In genomic region chrX:47936224-47936939, GRCh38 we compare ENCODE assay signal across 9 cellular contexts.
DNase-seq lines count a peak whose midpoint lies in the region; ATAC-seq and TF ChIP-seq lines count a peak whose summit lies in the region.
"Had no signal": no experiment of that assay in that cellular context is flagged by ENCODE, and none has a peak within 500 bp of the region (broad histone marks: within the 10 kb centered on the region; RNA-seq: fewer than 3 reads in every experiment).

No MANE protein-coding gene starts in this region.

- H3K27me3 ChIP-seq in GM06990 (replicated peaks; ENCODE audit: control insufficient read depth, insufficient read depth, low read length) = no peaks in the 10 kb centered on the region

- peaks cover 2% of the 10 kb centered on the region for H3K27me3 Mint-ChIP-seq in IgD-negative memory B cell
- no peaks in the 10 kb centered on the region for H3K27me3 Mint-ChIP-seq in activated T-helper 2 cell treated with anti-CD3 and anti-CD28 coated beads, Interferon-gamma antibody, Interleukin-2, Interleukin-4, amounts not matched to agents 10 μg/mL and 5 μg/mL and 100 μg/mL, durations not matched to agents 14 hours and 24 hours and 36 hours (ENCODE audit: low read depth)
- no peaks in the 10 kb centered on the region for H3K27me3 Mint-ChIP-seq in natural killer cell (ENCODE audit: low read depth in 2 of 2)

- ATAC-seq in natural killer cell = peak in 2 of 3 donors; percentile 39 to 54
- no peak for ATAC-seq in GM18873 (IDR thresholded peaks at IDR 0.05; ENCODE audit: low FRiP score, unreplicated experiment)
- no peak for ATAC-seq in GM21528 (IDR thresholded peaks at IDR 0.05; ENCODE audit: low FRiP score, unreplicated experiment)
- no peak for ATAC-seq in HG03095 (IDR thresholded peaks at IDR 0.05; ENCODE audit: unreplicated experiment)

- H3K27ac Mint-ChIP-seq in IgD-negative memory B cell (no peak overlapping the region), natural killer cell (peak overlapping the region in 1 of 2 donors; percentile 69)
- peak overlapping the region; percentile 42 for H3K27ac Mint-ChIP-seq in activated T-helper 2 cell treated with anti-CD3 and anti-CD28 coated beads, Interferon-gamma antibody, Interleukin-2, Interleukin-4, amounts not matched to agents 10 μg/mL and 5 μg/mL and 100 μg/mL, durations not matched to agents 14 hours and 24 hours and 36 hours

- H3K9me3 Mint-ChIP-seq in IgD-negative memory B cell = no peaks in the 10 kb centered on the region
- H3K9me3 Mint-ChIP-seq in activated T-helper 2 cell treated with anti-CD3 and anti-CD28 coated beads, Interferon-gamma antibody, Interleukin-2, Interleukin-4, amounts not matched to agents 10 μg/mL and 5 μg/mL and 100 μg/mL, durations not matched to agents 14 hours and 24 hours and 36 hours = peaks cover 7% of the 10 kb centered on the region
- H3K9me3 Mint-ChIP-seq in natural killer cell = no peaks in the 10 kb centered on the region

- H3K4me1 Mint-ChIP-seq in IgD-negative memory B cell (peaks cover 3 to 10% (median 8%) of the 10 kb centered on the region in 3 donors), natural killer cell (peaks cover 4 to 11% of the 10 kb centered on the region in 2 donors)
- H3K4me1 Mint-ChIP-seq in activated T-helper 2 cell treated with anti-CD3 and anti-CD28 coated beads, Interferon-gamma antibody, Interleukin-2, Interleukin-4, amounts not matched to agents 10 μg/mL and 5 μg/mL and 100 μg/mL, durations not matched to agents 14 hours and 24 hours and 36 hours (ENCODE audit: low read depth) = peaks cover 5% of the 10 kb centered on the region

- H3K4me3 Mint-ChIP-seq in IgD-negative memory B cell = peak overlapping the region; percentile 62 to 92 (median 76)
- H3K4me3 Mint-ChIP-seq in activated T-helper 2 cell treated with anti-CD3 and anti-CD28 coated beads, Interferon-gamma antibody, Interleukin-2, Interleukin-4, amounts not matched to agents 10 μg/mL and 5 μg/mL and 100 μg/mL, durations not matched to agents 14 hours and 24 hours and 36 hours (ENCODE audit: low read depth) = peak overlapping the region; percentile 70
- H3K4me3 Mint-ChIP-seq in natural killer cell = peak overlapping the region; percentile 81

- no peak for TF ChIP-seq CTCF in GM06990 (IDR thresholded peaks at IDR 0.05; ENCODE audit: insufficient read depth, low read length, poor library complexity, severe bottlenecking)
- TF ChIP-seq CTCF in natural killer cell (IDR thresholded peaks at IDR 0.05) = no peak

- H3K36me3 Mint-ChIP-seq in IgD-negative memory B cell (no peaks in the 10 kb centered on the region), natural killer cell (no peaks in the 10 kb centered on the region)
- H3K36me3 Mint-ChIP-seq in activated T-helper 2 cell treated with anti-CD3 and anti-CD28 coated beads, Interferon-gamma antibody, Interleukin-2, Interleukin-4, amounts not matched to agents 10 μg/mL and 5 μg/mL and 100 μg/mL, durations not matched to agents 14 hours and 24 hours and 36 hours (ENCODE audit: low read depth) = no peaks in the 10 kb centered on the region

- no peaks in the 10 kb centered on the region for H3K36me3 ChIP-seq in GM06990 (ENCODE audit: control insufficient read depth, insufficient read depth, low read length)

- peak; percentile 62 for DNase-seq in GM06990 (ENCODE audit: extremely low read depth, insufficient read length)
- DNase-seq in activated T-helper 2 cell treated with anti-CD3 and anti-CD28 coated beads, Interferon-gamma antibody, Interleukin-2, Interleukin-4, amounts not matched to agents 10 μg/mL and 5 μg/mL and 100 μg/mL, durations not matched to agents 14 hours and 24 hours and 36 hours (ENCODE audit: low spot score) = no peak
- DNase-seq in natural killer cell = no peak
- DNase-seq in DMS79 treated with DMSO at 0.1 percent for 48 hours (lab: John Stamatoyannopoulos, UW) = no peak
- DNase-seq: activated gamma-delta T cell treated with Interleukin-2 at 50 U/mL for 16 hours had no signal

- intact Hi-C loops in activated T-helper 2 cell treated with anti-CD3 and anti-CD28 coated beads, Interferon-gamma antibody, Interleukin-2, Interleukin-4, amounts not matched to agents 10 μg/mL and 5 μg/mL and 100 μg/mL, durations not matched to agents 14 hours and 24 hours and 36 hours (cut with micrococcal nuclease) = no loop called here
- intact Hi-C loops in natural killer cell (cut with micrococcal nuclease) = no loop called here

- peak overlapping the region; percentile 37 for H3K4me3 ChIP-seq in GM06990 (replicated peaks; ENCODE audit: low read depth, low read length)

Comparison
In these comparisons a context has a peak if more than half of its experiments do, and no peak if none do; other contexts are left out.
1. ATAC-seq: peak in natural killer cell (2 of 3); none in GM18873 (single experiment), GM21528 (single experiment) and HG03095 (single experiment).
2. Peak in every context shown above with its lines, with median percentiles within 50 percentile points of each other: H3K4me3 Mint-ChIP-seq.